ENCODE assay signal across 12 cellular contexts in genomic region chr1:121517586-121518230, GRCh38.
DNase-seq lines count a peak whose midpoint lies in the region; ATAC-seq and TF ChIP-seq lines count a peak whose summit lies in the region.
"Had no signal": no experiment of that assay in that cellular context is flagged by ENCODE, and none has a peak within 500 bp of the region (broad histone marks: within the 10 kb centered on the region; RNA-seq: fewer than 3 reads in every experiment).

No MANE protein-coding gene starts in this region.

- H3K27me3 Mint-ChIP-seq in activated T-cell treated with anti-CD3 and anti-CD28 coated beads, Interleukin-2, amount 50 U/mL, for 24 hours: no peaks in the 10 kb centered on the region
- H3K27me3 Mint-ChIP-seq in activated naive CD8-positive, alpha-beta T cell treated with anti-CD3 and anti-CD28 coated beads, Interleukin-2, amount 50 U/mL, for 24 hours: no peaks in the 10 kb centered on the region
- no peaks in the 10 kb centered on the region for H3K27me3 Mint-ChIP-seq in progenitor cell of endocrine pancreas

- H3K4me1 ChIP-seq in NT2/D1 (ENCODE audit: insufficient read depth, insufficient read length): no peaks in the 10 kb centered on the region
- H3K4me1 ChIP-seq in testis: no peaks in the 10 kb centered on the region

- H3K27ac ChIP-seq in testis: no peak overlapping the region
- H3K27ac ChIP-seq: upper lobe of left lung had no signal

- intact Hi-C loops in posterior cingulate gyrus (cut with DNase I) (loop anchor here (10.0 kb wide), 1 partner anchor 73 kb away; no protein-coding TSS in a partner anchor), testis (cut with DNase I; ENCODE audit: low total_unique reads) (no loop called here)

- ATAC-seq in activated naive CD8-positive, alpha-beta T cell treated with anti-CD3 and anti-CD28 coated beads, Interleukin-2, amount 50 U/mL, for 24 hours: no peak

- no peaks in the 10 kb centered on the region for H3K27me3 ChIP-seq in NT2/D1 (ENCODE audit: insufficient read depth, insufficient read length)
- no peaks in the 10 kb centered on the region for H3K27me3 ChIP-seq in testis

- 51 to 66% methylated on average over 9 of the region's 9 CpGs for WGBS in testis, 2 donors

- no peak overlapping the region for H3K27ac Mint-ChIP-seq in activated T-cell treated with anti-CD3 and anti-CD28 coated beads, Interleukin-2, amount 50 U/mL, for 24 hours
- H3K27ac Mint-ChIP-seq in activated naive CD8-positive, alpha-beta T cell treated with anti-CD3 and anti-CD28 coated beads, Interleukin-2, amount 50 U/mL, for 24 hours: no peak overlapping the region
- no peak overlapping the region for H3K27ac Mint-ChIP-seq in progenitor cell of endocrine pancreas

- no peak for DNase-seq in activated T-cell treated with anti-CD3 and anti-CD28 coated beads, Interleukin-2, amount 50 U/mL, for 24 hours
- DNase-seq in activated T-cell treated with anti-CD3 and anti-CD28 coated beads, Interleukin-2, amount 50 U/mL, for 48 hours: no peak
- DNase-seq in NT2/D1 (ENCODE audit: low read depth, low spot score): no peak
- DNase-seq in activated naive CD8-positive, alpha-beta T cell treated with anti-CD3 and anti-CD28 coated beads, Interleukin-2, amount 50 U/mL, for 24 hours: no peak
- no peak for DNase-seq in progenitor cell of endocrine pancreas (ENCODE audit: low spot score, unreplicated experiment)
- DNase-seq in posterior cingulate gyrus: no peak
- no peak for DNase-seq in NCI-H2196 (lab: John Stamatoyannopoulos, UW; ENCODE audit: unreplicated experiment)
- no peak for DNase-seq in testis
- DNase-seq: foreskin fibroblast, NCI-H1694, NCI-H524 treated with DMSO at 0.1 percent for 48 hours, upper lobe of left lung had no signal

- H3K4me3 ChIP-seq in NT2/D1 (ENCODE audit: insufficient read length, low read depth): no peak overlapping the region
- no peak overlapping the region for H3K4me3 ChIP-seq in testis

- H3K9me3 Mint-ChIP-seq in activated T-cell treated with anti-CD3 and anti-CD28 coated beads, Interleukin-2, amount 50 U/mL, for 24 hours: peaks cover 4% of the 10 kb centered on the region
- no peaks in the 10 kb centered on the region for H3K9me3 Mint-ChIP-seq in activated naive CD8-positive, alpha-beta T cell treated with anti-CD3 and anti-CD28 coated beads, Interleukin-2, amount 50 U/mL, for 24 hours
- peaks cover 4% of the 10 kb centered on the region for H3K9me3 Mint-ChIP-seq in progenitor cell of endocrine pancreas (ENCODE audit: low read depth)

- no peak for TF ChIP-seq POLR2A in testis (IDR thresholded peaks at IDR 0.05)

- peaks cover 59% of the 10 kb centered on the region for H3K4me1 Mint-ChIP-seq in activated T-cell treated with anti-CD3 and anti-CD28 coated beads, Interleukin-2, amount 50 U/mL, for 24 hours (ENCODE audit: low read depth)
- peaks cover 57% of the 10 kb centered on the region for H3K4me1 Mint-ChIP-seq in activated naive CD8-positive, alpha-beta T cell treated with anti-CD3 and anti-CD28 coated beads, Interleukin-2, amount 50 U/mL, for 24 hours
- peaks cover 23% of the 10 kb centered on the region for H3K4me1 Mint-ChIP-seq in progenitor cell of endocrine pancreas (ENCODE audit: low read depth)

- H3K9ac ChIP-seq in NT2/D1 (ENCODE audit: insufficient read length, low read depth): peak overlapping the region; percentile 84

- H3K4me3 Mint-ChIP-seq in activated T-cell treated with anti-CD3 and anti-CD28 coated beads, Interleukin-2, amount 50 U/mL, for 24 hours: peak overlapping the region; percentile 90
- peak overlapping the region; percentile 87 for H3K4me3 Mint-ChIP-seq in activated naive CD8-positive, alpha-beta T cell treated with anti-CD3 and anti-CD28 coated beads, Interleukin-2, amount 50 U/mL, for 24 hours
- peak overlapping the region; percentile 84 for H3K4me3 Mint-ChIP-seq in progenitor cell of endocrine pancreas (ENCODE audit: low read depth)

- peaks cover 9% of the 10 kb centered on the region; the same call in 1 of the 2 replicates for H3K9me3 ChIP-seq in NT2/D1 (ENCODE audit: insufficient read depth, low read length)
- H3K9me3 ChIP-seq in testis: no peaks in the 10 kb centered on the region

- H3K36me3 Mint-ChIP-seq in activated T-cell treated with anti-CD3 and anti-CD28 coated beads, Interleukin-2, amount 50 U/mL, for 24 hours (ENCODE audit: low read depth): peaks cover 6% of the 10 kb centered on the region
- no peaks in the 10 kb centered on the region for H3K36me3 Mint-ChIP-seq in activated naive CD8-positive, alpha-beta T cell treated with anti-CD3 and anti-CD28 coated beads, Interleukin-2, amount 50 U/mL, for 24 hours (ENCODE audit: low read depth)
- no peaks in the 10 kb centered on the region for H3K36me3 Mint-ChIP-seq in progenitor cell of endocrine pancreas (ENCODE audit: insufficient read depth)

- TF ChIP-seq CTCF in progenitor cell of endocrine pancreas (IDR thresholded peaks at IDR 0.05; ENCODE audit: unreplicated experiment) (no peak), testis (IDR thresholded peaks at IDR 0.05) (no peak)

- no peaks in the 10 kb centered on the region for H3K36me3 ChIP-seq in NT2/D1 (ENCODE audit: insufficient read depth, insufficient read length, low read length)
- H3K36me3 ChIP-seq in testis (ENCODE audit: low read depth, missing control alignments): no peaks in the 10 kb centered on the region
- H3K36me3 ChIP-seq: upper lobe of left lung had no signal
